ENCODE assay signal across 11 cellular contexts in the genomic region with DNA sequence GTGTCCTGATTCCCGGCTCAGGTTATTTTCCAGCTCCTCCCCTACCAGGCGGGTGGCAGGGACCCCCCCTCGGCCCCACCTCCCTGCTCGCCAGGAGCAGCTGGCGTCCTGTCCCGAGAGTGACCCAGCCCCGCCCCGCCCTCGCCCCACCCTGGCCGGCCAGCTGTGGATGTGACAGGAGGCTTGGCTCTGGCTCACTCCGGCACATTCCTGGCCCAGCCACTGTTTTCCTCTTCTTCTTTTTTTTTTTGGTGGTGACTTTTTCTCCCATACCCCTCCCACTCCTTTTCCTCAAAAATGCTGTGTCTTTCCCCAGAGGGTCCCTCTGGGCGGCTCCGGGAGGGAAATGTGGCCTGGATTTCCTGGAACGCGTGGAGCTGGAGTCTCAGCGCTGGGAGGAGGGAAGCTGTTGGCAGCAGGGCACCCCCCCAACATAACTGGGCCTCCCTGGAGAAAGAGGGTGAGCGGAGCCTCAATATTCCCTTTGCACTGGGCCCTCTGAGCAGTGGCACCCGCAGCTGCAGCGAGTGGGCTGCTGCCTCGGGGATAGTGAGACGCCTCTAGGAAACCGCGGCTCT. TPM values are rescaled to one million over a fixed set of nuclear protein-coding genes. Genes with fewer than 3 reads are reported as not detected.
DNase-seq lines count a peak whose midpoint lies in the region; ATAC-seq, FAIRE-seq and TF ChIP-seq lines count a peak whose summit lies in the region.
"Had no signal": no experiment of that assay in that cellular context is flagged by ENCODE, and none has a peak within 500 bp of the region (broad histone marks: within the 10 kb centered on the region; RNA-seq: fewer than 3 reads in every experiment).

No MANE protein-coding gene starts in this region.

- no peak for TF ChIP-seq POLR2A in Peyer's patch (IDR thresholded peaks at IDR 0.05)

- H3K9me3 Mint-ChIP-seq in glutamatergic neuron (ENCODE audit: unreplicated experiment), result peaks cover 13% of the 10 kb centered on the region
- H3K9me3 Mint-ChIP-seq in activated CD8-positive, alpha-beta T cell treated with anti-CD3 and anti-CD28 coated beads, Interleukin-2, amount 10 ng/mL, durations not matched to agents 7 days and 5 days (ENCODE audit: insufficient read depth), result no peaks in the 10 kb centered on the region
- H3K9me3 Mint-ChIP-seq: activated T-cell treated with anti-CD3 and anti-CD28 coated beads, Interleukin-2, amount 50 U/mL, for 72 hours had no signal

- DNase-seq in D341Med (ENCODE audit: low spot score) (peak; percentile 66), Peyer's patch (peak in 2 of 3 donors; percentile 61 to 79), glutamatergic neuron (peak; percentile 61), pancreas (peak in 5 of 6 donors; percentile 27 to 62 (median 32)), cerebellar cortex (ENCODE audit: low spot score) (no peak)
- DNase-seq in activated CD8-positive, alpha-beta T cell treated with anti-CD3 and anti-CD28 coated beads, Interleukin-2, amount 10 ng/mL, durations not matched to agents 7 days and 5 days, result no peak
- DNase-seq: activated T-cell treated with anti-CD3 and anti-CD28 coated beads, Interleukin-2, amount 50 U/mL, for 72 hours; NCI-H187 treated with DMSO at 0.1 percent for 48 hours; stimulated activated CD4-positive, alpha-beta T cell treated with anti-CD3 and anti-CD28 coated beads, Interleukin-4, amount 100 ng/mL, for 4 hours had no signal

- H3K27me3 ChIP-seq in Peyer's patch, result peaks cover 0 to 6% of the 10 kb centered on the region in 2 donors
- H3K27me3 ChIP-seq in pancreas, result peaks cover 0 to 9% (median 2%) of the 10 kb centered on the region in 4 donors

- intact Hi-C loops in pancreas (cut with DNase I), result no loop called here

- H3K27ac ChIP-seq in Peyer's patch, result no peak overlapping the region
- H3K27ac ChIP-seq in pancreas, result no peak overlapping the region

- peaks cover 10% of the 10 kb centered on the region for H3K27me3 Mint-ChIP-seq in glutamatergic neuron (ENCODE audit: unreplicated experiment)
- H3K27me3 Mint-ChIP-seq in activated CD8-positive, alpha-beta T cell treated with anti-CD3 and anti-CD28 coated beads, Interleukin-2, amount 10 ng/mL, durations not matched to agents 7 days and 5 days (ENCODE audit: low read depth), result peaks cover 22% of the 10 kb centered on the region

- H3K4me1 ChIP-seq in Peyer's patch, result no peaks in the 10 kb centered on the region
- no peaks in the 10 kb centered on the region for H3K4me1 ChIP-seq in pancreas

- H3K36me3 ChIP-seq in Peyer's patch (no peaks in the 10 kb centered on the region), pancreas (no peaks in the 10 kb centered on the region)

- ATAC-seq in pancreas (peak; percentile 48 to 85 (median 68)), HG03378 (IDR thresholded peaks at IDR 0.05; ENCODE audit: unreplicated experiment) (no peak), HG02981 (IDR thresholded peaks at IDR 0.05; ENCODE audit: unreplicated experiment) (no peak)
- ATAC-seq in activated CD8-positive, alpha-beta T cell treated with anti-CD3 and anti-CD28 coated beads, Interleukin-2, amount 10 ng/mL, durations not matched to agents 7 days and 5 days, result no peak
- ATAC-seq: activated T-cell treated with anti-CD3 and anti-CD28 coated beads, Interleukin-2, amount 50 U/mL, for 72 hours had no signal

- no peak overlapping the region for H3K4me3 ChIP-seq in Peyer's patch
- no peak overlapping the region for H3K4me3 ChIP-seq in pancreas

- WGBS in pancreas, 2 donors, result 13 to 15% methylated on average over 23 of the region's 23 CpGs

- H3K36me3 Mint-ChIP-seq in glutamatergic neuron (ENCODE audit: unreplicated experiment), result no peaks in the 10 kb centered on the region
- H3K36me3 Mint-ChIP-seq in activated CD8-positive, alpha-beta T cell treated with anti-CD3 and anti-CD28 coated beads, Interleukin-2, amount 10 ng/mL, durations not matched to agents 7 days and 5 days (ENCODE audit: low read depth), result no peaks in the 10 kb centered on the region

- H3K9me3 ChIP-seq in Peyer's patch, result no peaks in the 10 kb centered on the region
- H3K9me3 ChIP-seq in pancreas, result no peaks in the 10 kb centered on the region

- no peak for FAIRE-seq in pancreas (lab: Jason Lieb, UNC)

- H3K4me1 Mint-ChIP-seq in glutamatergic neuron (ENCODE audit: low read depth, unreplicated experiment), result peaks cover 35% of the 10 kb centered on the region
- peaks cover 2% of the 10 kb centered on the region for H3K4me1 Mint-ChIP-seq in activated CD8-positive, alpha-beta T cell treated with anti-CD3 and anti-CD28 coated beads, Interleukin-2, amount 10 ng/mL, durations not matched to agents 7 days and 5 days (ENCODE audit: low read depth)

- H3K4me3 Mint-ChIP-seq in glutamatergic neuron (ENCODE audit: unreplicated experiment), result peak overlapping the region; percentile 71
- H3K4me3 Mint-ChIP-seq in activated CD8-positive, alpha-beta T cell treated with anti-CD3 and anti-CD28 coated beads, Interleukin-2, amount 10 ng/mL, durations not matched to agents 7 days and 5 days, result no peak overlapping the region
- H3K4me3 Mint-ChIP-seq: activated T-cell treated with anti-CD3 and anti-CD28 coated beads, Interleukin-2, amount 50 U/mL, for 72 hours had no signal

- peak overlapping the region; percentile 84 for H3K27ac Mint-ChIP-seq in glutamatergic neuron (ENCODE audit: unreplicated experiment)
- H3K27ac Mint-ChIP-seq in activated CD8-positive, alpha-beta T cell treated with anti-CD3 and anti-CD28 coated beads, Interleukin-2, amount 10 ng/mL, durations not matched to agents 7 days and 5 days, result no peak overlapping the region
- H3K27ac Mint-ChIP-seq: activated T-cell treated with anti-CD3 and anti-CD28 coated beads, Interleukin-2, amount 50 U/mL, for 72 hours had no signal

- POLR2A ChIA-PET in activated CD8-positive, alpha-beta T cell treated with anti-CD3 and anti-CD28 coated beads, Interleukin-2, amount 10 ng/mL, durations not matched to agents 7 days and 5 days (lab: Charles Lee), result no interaction called here

- CTCF ChIA-PET in activated CD8-positive, alpha-beta T cell treated with anti-CD3 and anti-CD28 coated beads, Interleukin-2, amount 10 ng/mL, durations not matched to agents 7 days and 5 days (lab: Charles Lee), result interaction anchor here (1.6 kb wide), 1 partner anchor 74 kb away, joined by 4 read pairs; no protein-coding TSS in a partner anchor

- no peak for TF ChIP-seq CTCF in Peyer's patch (IDR thresholded peaks at IDR 0.05)
- TF ChIP-seq CTCF in glutamatergic neuron (IDR thresholded peaks at IDR 0.05; ENCODE audit: partially characterized antibody, unreplicated experiment), result no peak
- no peak for TF ChIP-seq CTCF in pancreas (IDR thresholded peaks at IDR 0.05)

RNA-seq across cellular contexts. Expression of gene CSNK2A1, which starts 28.3 kb away (rescaled TPM):
- 100 to 1,000 TPM in 2 of 4 donors, 10 to 100 TPM in 2; 60.2 to 105 (median 97.3) TPM for total RNA-seq in Peyer's patch
- 214 TPM for total RNA-seq in glutamatergic neuron (ENCODE audit: unreplicated experiment)
- 10 to 100 TPM; 44.5 to 57.4 (median 49.5) TPM for total RNA-seq in pancreas
- 10 to 100 TPM; 12.7 to 21.2 TPM for polyA plus RNA-seq in pancreas
- 100 to 1,000 TPM; 116 to 121 TPM for total RNA-seq in activated CD8-positive, alpha-beta T cell treated with anti-CD3 and anti-CD28 coated beads, Interleukin-2, amount 10 ng/mL, durations not matched to agents 7 days and 5 days

RNA-seq across cellular contexts. Expression of gene TCF15, which starts 38.3 kb away (rescaled TPM):
- total RNA-seq in Peyer's patch (not detected), glutamatergic neuron (ENCODE audit: unreplicated experiment) (19.7 TPM), pancreas (under 1 TPM in 5 of 6 donors, not detected in 1; 0.16 to 0.21 (median 0.19) TPM)
- polyA plus RNA-seq in pancreas, result under 1 TPM; 0.45 to 0.80 TPM
- total RNA-seq in activated CD8-positive, alpha-beta T cell treated with anti-CD3 and anti-CD28 coated beads, Interleukin-2, amount 10 ng/mL, durations not matched to agents 7 days and 5 days, result not detected
- total RNA-seq: activated T-cell treated with anti-CD3 and anti-CD28 coated beads, Interleukin-2, amount 50 U/mL, for 72 hours had no signal

Comparison
In these comparisons a context has a peak if more than half of its experiments do, and no peak if none do; other contexts are left out.
1. DNase-seq: peak in D341Med (single experiment), Peyer's patch (2 of 3), glutamatergic neuron (single experiment) and pancreas (5 of 6); none in cerebellar cortex (single experiment) and activated CD8-positive, alpha-beta T cell treated with anti-CD3 and anti-CD28 coated beads, Interleukin-2, amount 10 ng/mL, durations not matched to agents 7 days and 5 days (single experiment).
2. ATAC-seq: peak in pancreas (4 of 4); none in activated CD8-positive, alpha-beta T cell treated with anti-CD3 and anti-CD28 coated beads, Interleukin-2, amount 10 ng/mL, durations not matched to agents 7 days and 5 days (single experiment), HG03378 (single experiment) and HG02981 (single experiment).
3. RNA of gene TCF15, which starts 38.3 kb away (total RNA-seq): 19.7 TPM in glutamatergic neuron (single experiment); 0.16 to 0.21 TPM in pancreas, not detected in Peyer's patch and not detected in activated CD8-positive, alpha-beta T cell treated with anti-CD3 and anti-CD28 coated beads, Interleukin-2, amount 10 ng/mL, durations not matched to agents 7 days and 5 days; every median in the first group is over 10 times any median in the second.